ENCODE assay signal across 7 cellular contexts in genomic region chr2:140586379-140586778, GRCh38.
DNase-seq lines count a peak whose midpoint lies in the region; ATAC-seq, FAIRE-seq and TF ChIP-seq lines count a peak whose summit lies in the region.

No MANE protein-coding gene starts in this region.

- H3K27ac ChIP-seq in H1 (ENCODE audit: low read depth, low read length), result no peak overlapping the region
- H3K27ac ChIP-seq in upper lobe of right lung, result no peak overlapping the region

- CTCF ChIA-PET in H1 (lab: Charles Lee; ENCODE audit: partially characterized antibody), result interaction anchor here (0.6 to 2.2 kb wide), 26 partner anchors 8 to 814 kb away, joined by 3 to 21 read pairs (median 3); no protein-coding TSS in a partner anchor

- H4K8ac ChIP-seq in H1 (ENCODE audit: extremely low read depth, insufficient read depth, low read length), result no peak overlapping the region

- H4K20me1 ChIP-seq in H1 (replicated peaks in 1 of 2; ENCODE audit: control insufficient read depth in 1 of 2, insufficient read depth in 2 of 2, low read length in 2 of 2), result no peaks in the 10 kb centered on the region

- no peak overlapping the region for H3K4me3 ChIP-seq in MG63
- no peak overlapping the region for H3K4me3 ChIP-seq in H1 (ENCODE audit: extremely low read depth in 1 of 4, insufficient read depth in 2 of 4, low read depth in 3 of 4, low read length in 4 of 4)
- no peak overlapping the region for H3K4me3 ChIP-seq in upper lobe of right lung

- peak; percentile 5 for DNase-seq in MG63
- peak in 1 of 2 experiments; percentile 65 for DNase-seq in H1 (ENCODE audit: low read depth in 1 of 2, low spot score in 2 of 2)
- no peak for DNase-seq in upper lobe of right lung
- DNase-seq in stimulated activated CD8-positive, alpha-beta memory T cell treated with anti-CD3 and anti-CD28 coated beads, Interleukin-4, amount 100 ng/mL, for 48 hours, result no peak
- no peak for DNase-seq in cerebellar nuclear complex (lab: John Stamatoyannopoulos, UW)

- peak; percentile 71 for TF ChIP-seq RAD21 in H1 (IDR thresholded peaks at IDR 0.05 in 1 of 2, conservative IDR thresholded peaks at IDR 0.05 in 1 of 2; ENCODE audit: low read depth in 2 of 2, low read length in 2 of 2)

- peak; percentile 95 for FAIRE-seq in H1 (lab: Jason Lieb, UNC)

- no peak overlapping the region for H3K9ac ChIP-seq in H1 (replicated peaks in 1 of 4; ENCODE audit: extremely low read depth in 1 of 4, low read depth in 3 of 4, low read length in 3 of 4)

- intact Hi-C loops in upper lobe of right lung (cut with DNase I), result no loop called here

- no peak overlapping the region for H2AFZ ChIP-seq in H1 (ENCODE audit: low read length)

- H3K36me3 ChIP-seq in MG63, result no peaks in the 10 kb centered on the region
- no peaks in the 10 kb centered on the region for H3K36me3 ChIP-seq in H1 (ENCODE audit: control insufficient read depth in 2 of 4, insufficient read depth in 4 of 4, low read length in 3 of 4)
- no peaks in the 10 kb centered on the region for H3K36me3 ChIP-seq in upper lobe of right lung

- no peak overlapping the region for H2BK12ac ChIP-seq in H1 (ENCODE audit: low read depth, low read length)

- H3K27me3 ChIP-seq in MG63, result no peaks in the 10 kb centered on the region
- no peaks in the 10 kb centered on the region for H3K27me3 ChIP-seq in H1 (replicated peaks in 1 of 4; ENCODE audit: control insufficient read depth in 3 of 4, extremely low read depth in 1 of 4, insufficient read depth in 3 of 4, low read length in 3 of 4)
- H3K27me3 ChIP-seq in upper lobe of right lung, result no peaks in the 10 kb centered on the region

- H3K4me2 ChIP-seq in H1 (ENCODE audit: insufficient read depth in 1 of 2, low read depth in 2 of 2, low read length in 2 of 2), result no peak overlapping the region

- H3K18ac ChIP-seq in H1 (ENCODE audit: extremely low read depth, low read length), result no peak overlapping the region

- no peak overlapping the region for H4K5ac ChIP-seq in H1 (ENCODE audit: insufficient read length, low read depth, low read length)

- no peak overlapping the region for H3K4ac ChIP-seq in H1 (replicated peaks; ENCODE audit: insufficient read length, low read depth, low read length)

- no peak overlapping the region for H3K14ac ChIP-seq in H1 (ENCODE audit: insufficient read length)

- no peak overlapping the region for H3K56ac ChIP-seq in H1 (replicated peaks; ENCODE audit: insufficient read length, low read depth, low read length)

- H2BK5ac ChIP-seq in H1 (ENCODE audit: low read depth, low read length), result no peak overlapping the region

- peak; percentile 59 to 87 (median 82) for TF ChIP-seq CTCF in H1 (IDR thresholded peaks at IDR 0.05; ENCODE audit: control extremely low read depth in 1 of 3, insufficient read depth in 1 of 3, low read depth in 1 of 3, low read length in 3 of 3)
- TF ChIP-seq CTCF in upper lobe of right lung (IDR thresholded peaks at IDR 0.05), result peak; percentile 42

- no peaks in the 10 kb centered on the region for H3K79me2 ChIP-seq in H1 (ENCODE audit: control insufficient read depth in 1 of 2, insufficient read depth in 2 of 2, low read length in 2 of 2)

- H2AK5ac ChIP-seq in H1 (ENCODE audit: low read depth, low read length), result no peak overlapping the region

- H3K9me3 ChIP-seq in MG63 (no peaks in the 10 kb centered on the region), H1 (ENCODE audit: insufficient read depth in 2 of 2, low read depth in 1 of 2, low read length in 1 of 2) (no peaks in the 10 kb centered on the region), upper lobe of right lung (no peaks in the 10 kb centered on the region)

- no peak overlapping the region for H2BK120ac ChIP-seq in H1 (replicated peaks; ENCODE audit: low read depth, low read length)

- H3K4me1 ChIP-seq in H1 (replicated peaks in 1 of 4; ENCODE audit: control insufficient read depth in 3 of 4, insufficient read depth in 4 of 4, low read length in 3 of 4), result no peaks in the 10 kb centered on the region
- no peaks in the 10 kb centered on the region for H3K4me1 ChIP-seq in upper lobe of right lung

- no peak for TF ChIP-seq EP300 in H1 (IDR thresholded peaks at IDR 0.05; ENCODE audit: borderline replicate concordance in 1 of 2, low read depth in 2 of 2, low read length in 2 of 2)

- H4K91ac ChIP-seq in H1 (replicated peaks; ENCODE audit: insufficient read length, low read length), result no peak overlapping the region

- peak; percentile 100 for ATAC-seq in GM18508 (IDR thresholded peaks at IDR 0.05; ENCODE audit: insufficient read depth, unreplicated experiment)
- ATAC-seq in HG02588 (IDR thresholded peaks at IDR 0.05; ENCODE audit: unreplicated experiment), result peak; percentile 100
- peak; percentile 83 for ATAC-seq in upper lobe of right lung

- no peak overlapping the region for H2BK15ac ChIP-seq in H1 (ENCODE audit: low read length)

- 71% methylated on average over 2 of the region's 2 CpGs; no CpG with 5 or more reads in 1 of the 2 experiments for WGBS in H1 (ENCODE audit: extremely low coverage in 1 of 2, insufficient coverage in 1 of 2, insufficient read length in 1 of 2, insufficient replicate concordance in 2 of 2, low coverage in 1 of 2, low lambda C conversion rate in 2 of 2, missing lambda C conversion rate in 1 of 2), 2 experiments

- H3K79me1 ChIP-seq in H1 (ENCODE audit: low read depth, low read length), result no peaks in the 10 kb centered on the region

- POLR2A ChIA-PET in H1 (lab: Charles Lee; ENCODE audit: partially characterized antibody), result no interaction called here

- no peak overlapping the region for H3K23ac ChIP-seq in H1 (ENCODE audit: insufficient read length)

- TF ChIP-seq POLR2A in H1 (IDR thresholded peaks at IDR 0.05; ENCODE audit: control extremely low read depth in 1 of 2, low read depth in 2 of 2, low read length in 2 of 2), result no peak

- H2BK20ac ChIP-seq in H1 (ENCODE audit: low read length), result no peak overlapping the region

- H3K23me2 ChIP-seq in H1 (ENCODE audit: low read depth, low read length), result no peaks in the 10 kb centered on the region

TF ChIP-seq in H1, 55 proteins besides CTCF, POLR2A, EP300 and RAD21:
- no peak for TF ChIP-seq CHD2 (IDR thresholded peaks at IDR 0.05; ENCODE audit: low read length)
- no peak for TF ChIP-seq SIX5 (IDR thresholded peaks at IDR 0.05; ENCODE audit: low read depth, low read length)
- no peak for TF ChIP-seq SIRT6 (IDR thresholded peaks at IDR 0.05; ENCODE audit: low read length)
- TF ChIP-seq TBP (IDR thresholded peaks at IDR 0.05; ENCODE audit: low read depth, low read length), result no peak
- no peak for TF ChIP-seq PHF8 (conservative IDR thresholded peaks at IDR 0.05; ENCODE audit: low read depth, low read length)
- TF ChIP-seq CREB1 (IDR thresholded peaks at IDR 0.05), result no peak
- no peak for TF ChIP-seq MAX (IDR thresholded peaks at IDR 0.05)
- no peak for TF ChIP-seq SP2 (IDR thresholded peaks at IDR 0.05; ENCODE audit: low read length)
- no peak for TF ChIP-seq RXRA (IDR thresholded peaks at IDR 0.05; ENCODE audit: insufficient read depth, low read depth, low read length)
- no peak for TF ChIP-seq MAFK (IDR thresholded peaks at IDR 0.05; ENCODE audit: low read depth, low read length)
- TF ChIP-seq CBX5 (IDR thresholded peaks at IDR 0.05; ENCODE audit: low read depth, low read length), result no peak
- no peak for TF ChIP-seq HDAC6 (IDR thresholded peaks at IDR 0.05; ENCODE audit: low read depth, low read length)
- no peak for TF ChIP-seq KDM5A (IDR thresholded peaks at IDR 0.05; ENCODE audit: low read length)
- no peak for TF ChIP-seq GABPA (IDR thresholded peaks at IDR 0.05; ENCODE audit: borderline replicate concordance, insufficient read depth, low read length)
